Comparison of ENCODE assay signal across 1 cellular context in the genomic region with DNA sequence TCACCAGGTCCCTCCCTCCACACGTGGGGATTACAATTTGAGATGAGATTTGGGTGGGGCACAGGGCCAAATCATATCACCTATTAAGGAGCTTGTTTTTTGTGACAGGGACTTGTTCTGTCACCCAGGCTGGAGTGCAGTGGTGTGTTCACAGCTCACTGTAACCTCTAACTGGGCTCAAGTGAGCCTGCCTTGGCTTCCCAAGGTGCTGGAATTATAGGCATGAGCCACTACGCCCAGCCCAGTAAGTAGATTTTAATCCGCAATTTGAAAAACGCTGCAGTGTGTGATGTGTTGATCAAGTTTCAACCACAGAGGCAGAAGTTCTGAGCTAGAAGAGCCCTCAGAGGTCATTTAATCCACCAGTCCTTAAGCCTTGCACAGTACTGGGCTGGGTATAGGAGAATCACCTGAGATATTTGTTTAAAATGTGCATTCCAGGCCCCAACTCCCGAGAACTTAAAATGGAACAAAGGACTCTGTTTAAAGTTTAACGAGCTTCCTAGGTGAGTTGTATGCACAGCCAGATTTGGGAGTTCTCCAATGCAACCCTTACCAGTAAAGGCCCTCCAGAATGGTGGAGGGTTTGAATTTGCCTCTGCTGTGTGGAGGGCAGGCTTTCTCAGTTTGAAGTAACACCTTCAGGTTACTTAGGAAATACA.
TF ChIP-seq lines count a peak whose summit lies in the region.

No MANE protein-coding gene starts in this region.

TF ChIP-seq in GM23338, 12 proteins besides CTCF, POLR2A, EP300 and RAD21 (continued from another document):
- TF ChIP-seq ZNF331 (CRISPR knock-in tag; IDR thresholded peaks at IDR 0.05; ENCODE audit: low read depth) (no peak), ZNF114 (CRISPR knock-in tag; IDR thresholded peaks at IDR 0.05) (no peak), EZH2 (IDR thresholded peaks at IDR 0.05; ENCODE audit: low read depth, unreplicated experiment) (no peak), REST (IDR thresholded peaks at IDR 0.05; ENCODE audit: unreplicated experiment) (no peak), JUNB (IDR thresholded peaks at IDR 0.05; ENCODE audit: unreplicated experiment) (no peak)
- TF ChIP-seq, protein P1, sequence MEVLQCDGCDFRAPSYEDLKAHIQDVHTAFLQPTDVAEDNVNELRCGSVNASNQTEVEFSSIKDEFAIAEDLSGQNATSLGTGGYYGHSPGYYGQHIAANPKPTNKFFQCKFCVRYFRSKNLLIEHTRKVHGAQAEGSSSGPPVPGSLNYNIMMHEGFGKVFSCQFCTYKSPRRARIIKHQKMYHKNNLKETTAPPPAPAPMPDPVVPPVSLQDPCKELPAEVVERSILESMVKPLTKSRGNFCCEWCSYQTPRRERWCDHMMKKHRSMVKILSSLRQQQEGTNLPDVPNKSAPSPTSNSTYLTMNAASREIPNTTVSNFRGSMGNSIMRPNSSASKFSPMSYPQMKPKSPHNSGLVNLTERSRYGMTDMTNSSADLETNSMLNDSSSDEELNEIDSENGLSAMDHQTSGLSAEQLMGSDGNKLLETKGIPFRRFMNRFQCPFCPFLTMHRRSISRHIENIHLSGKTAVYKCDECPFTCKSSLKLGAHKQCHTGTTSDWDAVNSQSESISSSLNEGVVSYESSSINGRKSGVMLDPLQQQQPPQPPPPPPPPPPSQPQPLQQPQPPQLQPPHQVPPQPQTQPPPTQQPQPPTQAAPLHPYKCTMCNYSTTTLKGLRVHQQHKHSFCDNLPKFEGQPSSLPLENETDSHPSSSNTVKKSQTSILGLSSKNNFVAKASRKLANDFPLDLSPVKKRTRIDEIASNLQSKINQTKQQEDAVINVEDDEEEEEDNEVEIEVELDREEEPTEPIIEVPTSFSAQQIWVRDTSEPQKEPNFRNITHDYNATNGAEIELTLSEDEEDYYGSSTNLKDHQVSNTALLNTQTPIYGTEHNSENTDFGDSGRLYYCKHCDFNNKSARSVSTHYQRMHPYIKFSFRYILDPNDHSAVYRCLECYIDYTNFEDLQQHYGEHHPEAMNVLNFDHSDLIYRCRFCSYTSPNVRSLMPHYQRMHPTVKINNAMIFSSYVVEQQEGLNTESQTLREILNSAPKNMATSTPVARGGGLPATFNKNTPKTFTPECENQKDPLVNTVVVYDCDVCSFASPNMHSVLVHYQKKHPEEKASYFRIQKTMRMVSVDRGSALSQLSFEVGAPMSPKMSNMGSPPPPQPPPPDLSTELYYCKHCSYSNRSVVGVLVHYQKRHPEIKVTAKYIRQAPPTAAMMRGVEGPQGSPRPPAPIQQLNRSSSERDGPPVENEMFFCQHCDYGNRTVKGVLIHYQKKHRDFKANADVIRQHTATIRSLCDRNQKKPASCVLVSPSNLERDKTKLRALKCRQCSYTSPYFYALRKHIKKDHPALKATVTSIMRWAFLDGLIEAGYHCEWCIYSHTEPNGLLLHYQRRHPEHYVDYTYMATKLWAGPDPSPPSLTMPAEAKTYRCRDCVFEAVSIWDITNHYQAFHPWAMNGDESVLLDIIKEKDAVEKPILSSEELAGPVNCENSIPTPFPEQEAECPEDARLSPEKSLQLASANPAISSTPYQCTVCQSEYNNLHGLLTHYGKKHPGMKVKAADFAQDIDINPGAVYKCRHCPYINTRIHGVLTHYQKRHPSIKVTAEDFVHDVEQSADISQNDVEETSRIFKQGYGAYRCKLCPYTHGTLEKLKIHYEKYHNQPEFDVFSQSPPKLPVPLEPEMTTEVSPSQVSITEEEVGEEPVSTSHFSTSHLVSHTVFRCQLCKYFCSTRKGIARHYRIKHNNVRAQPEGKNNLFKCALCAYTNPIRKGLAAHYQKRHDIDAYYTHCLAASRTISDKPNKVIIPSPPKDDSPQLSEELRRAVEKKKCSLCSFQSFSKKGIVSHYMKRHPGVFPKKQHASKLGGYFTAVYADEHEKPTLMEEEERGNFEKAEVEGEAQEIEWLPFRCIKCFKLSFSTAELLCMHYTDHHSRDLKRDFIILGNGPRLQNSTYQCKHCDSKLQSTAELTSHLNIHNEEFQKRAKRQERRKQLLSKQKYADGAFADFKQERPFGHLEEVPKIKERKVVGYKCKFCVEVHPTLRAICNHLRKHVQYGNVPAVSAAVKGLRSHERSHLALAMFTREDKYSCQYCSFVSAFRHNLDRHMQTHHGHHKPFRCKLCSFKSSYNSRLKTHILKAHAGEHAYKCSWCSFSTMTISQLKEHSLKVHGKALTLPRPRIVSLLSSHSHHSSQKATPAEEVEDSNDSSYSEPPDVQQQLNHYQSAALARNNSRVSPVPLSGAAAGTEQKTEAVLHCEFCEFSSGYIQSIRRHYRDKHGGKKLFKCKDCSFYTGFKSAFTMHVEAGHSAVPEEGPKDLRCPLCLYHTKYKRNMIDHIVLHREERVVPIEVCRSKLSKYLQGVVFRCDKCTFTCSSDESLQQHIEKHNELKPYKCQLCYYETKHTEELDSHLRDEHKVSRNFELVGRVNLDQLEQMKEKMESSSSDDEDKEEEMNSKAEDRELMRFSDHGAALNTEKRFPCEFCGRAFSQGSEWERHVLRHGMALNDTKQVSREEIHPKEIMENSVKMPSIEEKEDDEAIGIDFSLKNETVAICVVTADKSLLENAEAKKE (CRISPR knock-in tag; IDR thresholded peaks at IDR 0.05): no peak
